Comparison of ENCODE assay signal across 22 cellular contexts in genomic region chr3:141550926-141551665, GRCh38.
A peak's percentile ranks its signal among the peaks of the same experiment; 100 is the strongest.
DNase-seq lines count a peak whose midpoint lies in the region; ATAC-seq lines count a peak whose summit lies in the region.
"Had no signal": no experiment of that assay in that cellular context is flagged by ENCODE, and none has a peak within 500 bp of the region (broad histone marks: within the 10 kb centered on the region; RNA-seq: fewer than 3 reads in every experiment).

No MANE protein-coding gene starts in this region.

- no peak overlapping the region for H3K27ac ChIP-seq in CD8-positive, alpha-beta memory T cell (ENCODE audit: low read depth, low read length)
- no peak overlapping the region for H3K27ac ChIP-seq in aorta (ENCODE audit: low read depth in 1 of 2, low read length in 2 of 2)
- H3K27ac ChIP-seq: body of pancreas, epithelial cell of prostate, uterus had no signal

- intact Hi-C loops in activated CD4-positive, alpha-beta T cell treated with anti-CD3 and anti-CD28 coated beads, Interleukin-2, amount 10 ng/mL, durations not matched to agents 24 days and 14 days (cut with micrococcal nuclease), result no loop called here
- intact Hi-C loops in aorta (cut with DNase I), result no loop called here

- peaks cover 58% of the 10 kb centered on the region for H3K4me1 ChIP-seq in CD8-positive, alpha-beta memory T cell (ENCODE audit: insufficient read depth, low read length)
- peaks cover 0 to 2% of the 10 kb centered on the region in 2 donors for H3K4me1 ChIP-seq in aorta (ENCODE audit: control insufficient read depth in 1 of 2, insufficient read depth in 2 of 2, low read length in 2 of 2)
- H3K4me1 ChIP-seq: body of pancreas, uterus had no signal

- H3K4me3 Mint-ChIP-seq in activated CD4-positive, alpha-beta T cell treated with anti-CD3 and anti-CD28 coated beads, Interleukin-2, amount 10 ng/mL, durations not matched to agents 24 days and 14 days, result peak overlapping the region; percentile 33
- H3K4me3 Mint-ChIP-seq in CD8-positive, alpha-beta memory T cell, result peak overlapping the region in 1 of 7 donors; percentile 15
- peak overlapping the region; percentile 19 for H3K4me3 Mint-ChIP-seq in activated T-helper 17 cell treated with anti-CD3 and anti-CD28 coated beads, Interleukin-2, amount 50 U/mL, for 72 hours
- H3K4me3 Mint-ChIP-seq in naive thymus-derived CD8-positive, alpha-beta T cell, result peak overlapping the region; percentile 7 to 82 (median 59)

- no peak overlapping the region for H3K4me3 ChIP-seq in CD8-positive, alpha-beta memory T cell (ENCODE audit: low read length)
- H3K4me3 ChIP-seq in aorta (ENCODE audit: low read length in 2 of 2), result no peak overlapping the region
- H3K4me3 ChIP-seq: body of pancreas, K562, skin epidermis, uterus had no signal

- peak overlapping the region; percentile 47 for H3K27ac Mint-ChIP-seq in activated CD4-positive, alpha-beta T cell treated with anti-CD3 and anti-CD28 coated beads, Interleukin-2, amount 10 ng/mL, durations not matched to agents 24 days and 14 days
- peak overlapping the region in 6 of 8 donors; percentile 49 to 86 (median 70) for H3K27ac Mint-ChIP-seq in CD8-positive, alpha-beta memory T cell
- peak overlapping the region; percentile 74 for H3K27ac Mint-ChIP-seq in activated T-helper 17 cell treated with anti-CD3 and anti-CD28 coated beads, Interleukin-2, amount 50 U/mL, for 72 hours
- peak overlapping the region; percentile 32 to 93 (median 80) for H3K27ac Mint-ChIP-seq in naive thymus-derived CD8-positive, alpha-beta T cell

- H3K27me3 ChIP-seq in CD8-positive, alpha-beta memory T cell (ENCODE audit: insufficient read depth, low read length, poor library complexity, severe bottlenecking), result no peaks in the 10 kb centered on the region
- H3K27me3 ChIP-seq in aorta (ENCODE audit: control insufficient read depth in 1 of 2, insufficient read depth in 2 of 2, low read length in 1 of 2), result no peaks in the 10 kb centered on the region
- H3K27me3 ChIP-seq: body of pancreas, uterus had no signal

- no peaks in the 10 kb centered on the region for H3K27me3 Mint-ChIP-seq in activated CD4-positive, alpha-beta T cell treated with anti-CD3 and anti-CD28 coated beads, Interleukin-2, amount 10 ng/mL, durations not matched to agents 24 days and 14 days
- H3K27me3 Mint-ChIP-seq in CD8-positive, alpha-beta memory T cell, result no peaks in the 10 kb centered on the region
- no peaks in the 10 kb centered on the region for H3K27me3 Mint-ChIP-seq in activated T-helper 17 cell treated with anti-CD3 and anti-CD28 coated beads, Interleukin-2, amount 50 U/mL, for 72 hours
- H3K27me3 Mint-ChIP-seq in naive thymus-derived CD8-positive, alpha-beta T cell, result no peaks in the 10 kb centered on the region

- H3K36me3 Mint-ChIP-seq in activated CD4-positive, alpha-beta T cell treated with anti-CD3 and anti-CD28 coated beads, Interleukin-2, amount 10 ng/mL, durations not matched to agents 24 days and 14 days (ENCODE audit: low read depth), result peaks cover 54% of the 10 kb centered on the region
- peaks cover 33 to 62% (median 33%) of the 10 kb centered on the region in 3 donors for H3K36me3 Mint-ChIP-seq in CD8-positive, alpha-beta memory T cell
- peaks cover 61% of the 10 kb centered on the region for H3K36me3 Mint-ChIP-seq in activated T-helper 17 cell treated with anti-CD3 and anti-CD28 coated beads, Interleukin-2, amount 50 U/mL, for 72 hours (ENCODE audit: low read depth)
- H3K36me3 Mint-ChIP-seq in naive thymus-derived CD8-positive, alpha-beta T cell, result peaks cover 38 to 62% (median 46%) of the 10 kb centered on the region in 3 donors

- H3K36me3 ChIP-seq in CD8-positive, alpha-beta memory T cell (ENCODE audit: insufficient read depth, low read length), result peaks cover 18% of the 10 kb centered on the region
- H3K36me3 ChIP-seq in aorta (ENCODE audit: control insufficient read depth in 1 of 2, insufficient read depth in 2 of 2, low read length in 1 of 2), result no peaks in the 10 kb centered on the region
- H3K36me3 ChIP-seq: uterus had no signal

- WGBS in aorta, 2 donors, result 95 to 98% methylated on average over 2 of the region's 2 CpGs

- CTCF ChIA-PET in CD8-positive, alpha-beta memory T cell (lab: Charles Lee), result interaction anchor here (1.1 to 1.5 kb wide), 2 partner anchors 9 to 77 kb away, joined by 3 read pairs; no protein-coding TSS in a partner anchor

- POLR2A ChIA-PET in CD8-positive, alpha-beta memory T cell (lab: Charles Lee), result interaction anchor here (0.6 kb wide), 1 partner anchor 62 kb away, joined by 3 read pairs; no protein-coding TSS in a partner anchor
- POLR2A ChIA-PET in naive thymus-derived CD8-positive, alpha-beta T cell (lab: Charles Lee), result interaction anchor here (0.7 to 4.3 kb wide), 3 partner anchors 52 to 227 kb away, joined by 5 to 42 read pairs (median 8); partner anchors contain the start of gene RASA2

- no peaks in the 10 kb centered on the region for H3K9me3 ChIP-seq in CD8-positive, alpha-beta memory T cell (ENCODE audit: low read length)
- H3K9me3 ChIP-seq in aorta (ENCODE audit: control insufficient read depth, low read length), result no peaks in the 10 kb centered on the region
- H3K9me3 ChIP-seq: body of pancreas, uterus had no signal

- H3K4me1 Mint-ChIP-seq in activated CD4-positive, alpha-beta T cell treated with anti-CD3 and anti-CD28 coated beads, Interleukin-2, amount 10 ng/mL, durations not matched to agents 24 days and 14 days, result peaks cover 45% of the 10 kb centered on the region
- H3K4me1 Mint-ChIP-seq in CD8-positive, alpha-beta memory T cell, result peaks cover 66 to 91% (median 85%) of the 10 kb centered on the region in 3 donors
- H3K4me1 Mint-ChIP-seq in activated T-helper 17 cell treated with anti-CD3 and anti-CD28 coated beads, Interleukin-2, amount 50 U/mL, for 72 hours, result peaks cover 57% of the 10 kb centered on the region
- peaks cover 22 to 81% (median 78%) of the 10 kb centered on the region in 4 donors for H3K4me1 Mint-ChIP-seq in naive thymus-derived CD8-positive, alpha-beta T cell

- no peak for DNase-seq in activated CD4-positive, alpha-beta T cell treated with anti-CD3 and anti-CD28 coated beads, Interleukin-2, amount 10 ng/mL, durations not matched to agents 24 days and 14 days
- DNase-seq in activated CD4-positive, alpha-beta T cell treated with anti-CD3 and anti-CD28 coated beads for 48 hours, result no peak
- peak in 1 of 5 donors; percentile 21 for DNase-seq in CD8-positive, alpha-beta memory T cell
- peak in 2 of 10 donors; percentile 20 to 21 for DNase-seq in naive thymus-derived CD8-positive, alpha-beta T cell
- DNase-seq in amygdala (lab: John Stamatoyannopoulos, UW), result no peak
- DNase-seq in aorta, result no peak
- DNase-seq in NOMO-1 treated with dmso at 0.1 percent for 144 hours (lab: John Stamatoyannopoulos, UW; ENCODE audit: unreplicated experiment), result no peak
- DNase-seq: activated CD4-positive, alpha-beta T cell treated with anti-CD3 and anti-CD28 coated beads, Interleukin-2, amount 50 U/mL, for 1 hour; activated naive CD4-positive, alpha-beta T cell; AML-193; body of pancreas; COR-L47; mammary epithelial cell; NCI-H1417; NCI-H2081; nucleus accumbens; SHP77 treated with DMSO at 0.1 percent for 48 hours; uterus had no signal

- peaks cover 24% of the 10 kb centered on the region for H3K9me3 Mint-ChIP-seq in activated CD4-positive, alpha-beta T cell treated with anti-CD3 and anti-CD28 coated beads, Interleukin-2, amount 10 ng/mL, durations not matched to agents 24 days and 14 days
- H3K9me3 Mint-ChIP-seq in CD8-positive, alpha-beta memory T cell, result peaks cover 0 to 10% (median 2%) of the 10 kb centered on the region in 5 donors
- H3K9me3 Mint-ChIP-seq in activated T-helper 17 cell treated with anti-CD3 and anti-CD28 coated beads, Interleukin-2, amount 50 U/mL, for 72 hours, result peaks cover 3% of the 10 kb centered on the region
- H3K9me3 Mint-ChIP-seq in naive thymus-derived CD8-positive, alpha-beta T cell, result peaks cover 0 to 20% (median 6%) of the 10 kb centered on the region in 9 donors

- ATAC-seq in activated T-helper 17 cell treated with anti-CD3 and anti-CD28 coated beads, Interleukin-2, amount 50 U/mL, for 72 hours (replicated peaks), result no peak
- ATAC-seq in naive thymus-derived CD8-positive, alpha-beta T cell, result peak; percentile 13 to 38
- ATAC-seq in aorta (ENCODE audit: low FRiP score), result no peak
- ATAC-seq: body of pancreas, K562 had no signal

Comparison
In these comparisons a context has a peak if more than half of its experiments do, and no peak if none do; other contexts are left out.
1. ATAC-seq: peak in naive thymus-derived CD8-positive, alpha-beta T cell (2 of 2); none in activated T-helper 17 cell treated with anti-CD3 and anti-CD28 coated beads, Interleukin-2, amount 50 U/mL, for 72 hours (single experiment) and aorta (single experiment).
2. Peak in every context shown above with its lines, with median percentiles within 50 percentile points of each other: H3K27ac Mint-ChIP-seq.